In the genomic region with DNA sequence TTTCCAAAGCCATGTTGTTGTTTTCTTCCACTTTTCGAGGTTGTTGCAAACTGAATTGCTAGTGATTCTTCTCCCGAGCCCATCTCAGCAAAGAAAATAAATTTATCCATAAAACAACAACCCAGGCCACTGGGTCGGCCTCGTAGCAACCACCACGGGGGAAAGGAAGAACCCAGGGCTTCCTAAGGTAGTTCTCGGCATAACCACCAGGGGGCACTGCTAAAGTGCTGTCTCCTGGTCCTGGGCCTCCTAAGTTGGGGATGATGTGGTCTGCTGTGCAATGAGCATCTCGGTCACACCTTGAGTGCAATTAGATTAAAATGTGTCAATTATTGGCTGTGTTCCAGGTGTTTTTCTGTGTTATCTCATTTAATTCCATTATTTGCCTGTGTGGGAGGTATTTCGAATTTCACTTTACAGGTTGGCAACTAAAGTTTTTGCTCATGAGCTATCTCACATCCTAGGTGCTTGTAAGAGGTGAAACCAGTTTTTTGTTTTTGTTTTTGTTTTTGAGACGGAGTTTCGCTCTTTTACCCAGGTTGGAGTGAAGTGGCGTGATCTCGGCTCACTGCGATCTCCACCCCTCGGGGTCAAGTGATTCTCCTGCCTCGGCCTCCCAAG, we compare ENCODE assay signal across 8 cellular contexts.
DNase-seq lines count a peak whose midpoint lies in the region; ATAC-seq, FAIRE-seq and TF ChIP-seq lines count a peak whose summit lies in the region.

No MANE protein-coding gene starts in this region.

- no peaks in the 10 kb centered on the region for H4K20me1 ChIP-seq in endothelial cell of umbilical vein (replicated peaks; ENCODE audit: control insufficient read depth, extremely low read depth, insufficient read depth, low read length)

- H3K79me2 ChIP-seq in endothelial cell of umbilical vein (ENCODE audit: control insufficient read depth, insufficient read depth, low read length): no peaks in the 10 kb centered on the region

- CTCF ChIA-PET in activated CD8-positive, alpha-beta T cell treated with anti-CD3 and anti-CD28 coated beads for 36 hours (lab: Charles Lee): interaction anchor here (0.6 to 1.5 kb wide), 16 partner anchors 9 to 291 kb away, joined by 3 to 7 read pairs (median 3); a partner anchor contains a TSS
- CTCF ChIA-PET in endothelial cell of umbilical vein (lab: Charles Lee): interaction anchor here (0.7 to 1.5 kb wide), 12 partner anchors 9 to 1160 kb away, joined by 3 to 10 read pairs (median 4); no protein-coding TSS in a partner anchor

- in situ Hi-C loops in transverse colon (cut with MboI; ENCODE audit: low pct_ligation_motif_present in 1 of 4, low pct_unique_long_range_greater_than_20kb in 1 of 4, low sequenced_read_pairs in 3 of 4): no loop called here

- intact Hi-C loops in activated CD8-positive, alpha-beta T cell treated with anti-CD3 and anti-CD28 coated beads for 36 hours (cut with micrococcal nuclease): no loop called here
- intact Hi-C loops in endothelial cell of umbilical vein (cut with micrococcal nuclease): loop anchor here (2.0 kb wide), 2 partner anchors 319 to 1159 kb away; no protein-coding TSS in a partner anchor
- intact Hi-C loops in transverse colon (cut with DNase I; ENCODE audit: low total_unique reads): no loop called here

- POLR2A ChIA-PET in activated CD8-positive, alpha-beta T cell treated with anti-CD3 and anti-CD28 coated beads for 36 hours (lab: Charles Lee): no interaction called here
- POLR2A ChIA-PET in endothelial cell of umbilical vein (lab: Charles Lee): no interaction called here

- no TSS peak for BruUV-seq in endothelial cell of umbilical vein (replicated peaks; lab: Mats Ljungman, UMichigan)

- no peaks in the 10 kb centered on the region for H3K4me1 Mint-ChIP-seq in activated CD8-positive, alpha-beta T cell treated with anti-CD3 and anti-CD28 coated beads for 36 hours (ENCODE audit: low read depth)
- H3K4me1 Mint-ChIP-seq in natural killer cell treated with Interleukin-12 subunit alpha and Interleukin-12 subunit beta and Interleukin-15 and Interleukin-18, amount 100 ng/mL, for 72 hours (ENCODE audit: low read depth in 2 of 2): peaks cover 0 to 2% of the 10 kb centered on the region in 2 donors

- H3K9me3 ChIP-seq in endothelial cell of umbilical vein (replicated peaks; ENCODE audit: control insufficient read depth, insufficient read depth, low read length): no peaks in the 10 kb centered on the region
- no peaks in the 10 kb centered on the region for H3K9me3 ChIP-seq in transverse colon

- H3K9ac ChIP-seq in endothelial cell of umbilical vein (replicated peaks; ENCODE audit: extremely low read depth, insufficient read depth, low read length): no peak overlapping the region

- H3K4me3 Mint-ChIP-seq in activated CD8-positive, alpha-beta T cell treated with anti-CD3 and anti-CD28 coated beads for 36 hours: no peak overlapping the region
- H3K4me3 Mint-ChIP-seq in natural killer cell treated with Interleukin-12 subunit alpha and Interleukin-12 subunit beta and Interleukin-15 and Interleukin-18, amount 100 ng/mL, for 72 hours: no peak overlapping the region

- TF ChIP-seq POLR2A in endothelial cell of umbilical vein (IDR thresholded peaks at IDR 0.05; ENCODE audit: low read depth, low read length): no peak
- no peak for TF ChIP-seq POLR2A in transverse colon (IDR thresholded peaks at IDR 0.05)

- H3K36me3 ChIP-seq in endothelial cell of umbilical vein (ENCODE audit: control insufficient read depth in 2 of 2, extremely low read depth in 1 of 2, insufficient read depth in 2 of 2, low read length in 2 of 2): no peaks in the 10 kb centered on the region
- no peaks in the 10 kb centered on the region for H3K36me3 ChIP-seq in transverse colon

- no peak overlapping the region for H3K4me2 ChIP-seq in endothelial cell of umbilical vein (ENCODE audit: insufficient read depth, low read length)

- H2AFZ ChIP-seq in endothelial cell of umbilical vein (ENCODE audit: low read depth, low read length): no peak overlapping the region

- H3K4me3 ChIP-seq in endothelial cell of umbilical vein (replicated peaks in 1 of 3; ENCODE audit: insufficient read depth in 1 of 3, low read depth in 1 of 3, low read length in 3 of 3) (no peak overlapping the region), transverse colon (no peak overlapping the region)

- H3K27ac ChIP-seq in endothelial cell of umbilical vein (ENCODE audit: insufficient read depth, low read depth, low read length): no peak overlapping the region
- no peak overlapping the region for H3K27ac ChIP-seq in transverse colon

- H3K36me3 Mint-ChIP-seq in activated CD8-positive, alpha-beta T cell treated with anti-CD3 and anti-CD28 coated beads for 36 hours (ENCODE audit: low read depth): no peaks in the 10 kb centered on the region
- H3K36me3 Mint-ChIP-seq in natural killer cell treated with Interleukin-12 subunit alpha and Interleukin-12 subunit beta and Interleukin-15 and Interleukin-18, amount 100 ng/mL, for 72 hours: no peaks in the 10 kb centered on the region

- no peak overlapping the region for H3K27ac Mint-ChIP-seq in activated CD8-positive, alpha-beta T cell treated with anti-CD3 and anti-CD28 coated beads for 36 hours
- H3K27ac Mint-ChIP-seq in natural killer cell treated with Interleukin-12 subunit alpha and Interleukin-12 subunit beta and Interleukin-15 and Interleukin-18, amount 100 ng/mL, for 72 hours: no peak overlapping the region

- FAIRE-seq in GM18507 (lab: Jason Lieb, UNC): peak; percentile 69
- FAIRE-seq in endothelial cell of umbilical vein (lab: Jason Lieb, UNC): peak; percentile 85

- 57 to 60% methylated on average over 15 of the region's 15 CpGs for WGBS in transverse colon (ENCODE audit: low coverage in 1 of 2), 2 donors

- H3K9me1 ChIP-seq in endothelial cell of umbilical vein (replicated peaks; ENCODE audit: control insufficient read depth, extremely low read depth, insufficient read depth, low read length): no peaks in the 10 kb centered on the region

- ATAC-seq in HG02938 (IDR thresholded peaks at IDR 0.05; ENCODE audit: unreplicated experiment): peak; percentile 83
- ATAC-seq in activated CD8-positive, alpha-beta T cell treated with anti-CD3 and anti-CD28 coated beads for 36 hours: peak; percentile 82
- peak; percentile 69 to 72 for ATAC-seq in natural killer cell treated with Interleukin-12 subunit alpha and Interleukin-12 subunit beta and Interleukin-15 and Interleukin-18, amount 100 ng/mL, for 72 hours

- no peaks in the 10 kb centered on the region for H3K9me3 Mint-ChIP-seq in activated CD8-positive, alpha-beta T cell treated with anti-CD3 and anti-CD28 coated beads for 36 hours
- no peaks in the 10 kb centered on the region for H3K9me3 Mint-ChIP-seq in natural killer cell treated with Interleukin-12 subunit alpha and Interleukin-12 subunit beta and Interleukin-15 and Interleukin-18, amount 100 ng/mL, for 72 hours

- peak; percentile 90 for TF ChIP-seq CTCF in activated CD8-positive, alpha-beta T cell treated with anti-CD3 and anti-CD28 coated beads for 36 hours (IDR thresholded peaks at IDR 0.05)
- TF ChIP-seq CTCF in endothelial cell of umbilical vein (IDR thresholded peaks at IDR 0.05; ENCODE audit: extremely low read depth in 1 of 2, insufficient read depth in 1 of 2, low read depth in 1 of 2, low read length in 2 of 2) (peak; percentile 90 to 94), transverse colon (IDR thresholded peaks at IDR 0.05) (peak; percentile 57 to 83 (median 63))

- dilution Hi-C loops in endothelial cell of umbilical vein (cut with MboI; ENCODE audit: extremely low pct_ligation_motif_present, low sequenced_read_pairs): no loop called here

- DNase-seq in AG08396 (ENCODE audit: low spot score) (peak; percentile 65), GM18507 (ENCODE audit: extremely low spot score, insufficient read length, low read depth) (peak; percentile 51), NCI-H460 (ENCODE audit: extremely low read depth, low read depth) (peak; percentile 29), endothelial cell of umbilical vein (ENCODE audit: low read depth, low spot score) (peak; percentile 37), transverse colon (peak; percentile 49)
- DNase-seq in activated CD8-positive, alpha-beta T cell treated with anti-CD3 and anti-CD28 coated beads for 36 hours: peak; percentile 74
- DNase-seq in natural killer cell treated with Interleukin-12 subunit alpha and Interleukin-12 subunit beta and Interleukin-15 and Interleukin-18, amount 100 ng/mL, for 72 hours (ENCODE audit: low spot score): peak; percentile 66

- H3K27me3 ChIP-seq in endothelial cell of umbilical vein (ENCODE audit: control insufficient read depth in 2 of 2, insufficient read depth in 2 of 2, low read length in 2 of 2): peaks cover 3 to 8% of the 10 kb centered on the region in 2 experiments
- peaks cover 19% of the 10 kb centered on the region for H3K27me3 ChIP-seq in transverse colon

- no peaks in the 10 kb centered on the region for H3K4me1 ChIP-seq in endothelial cell of umbilical vein (ENCODE audit: control insufficient read depth, extremely low read depth, insufficient read depth, low read length)
- no peaks in the 10 kb centered on the region for H3K4me1 ChIP-seq in transverse colon

- TF ChIP-seq EP300 in transverse colon (IDR thresholded peaks at IDR 0.05; ENCODE audit: low read depth): no peak

- peaks cover 6% of the 10 kb centered on the region for H3K27me3 Mint-ChIP-seq in activated CD8-positive, alpha-beta T cell treated with anti-CD3 and anti-CD28 coated beads for 36 hours
- peaks cover 7 to 11% of the 10 kb centered on the region in 2 donors for H3K27me3 Mint-ChIP-seq in natural killer cell treated with Interleukin-12 subunit alpha and Interleukin-12 subunit beta and Interleukin-15 and Interleukin-18, amount 100 ng/mL, for 72 hours

TF ChIP-seq in endothelial cell of umbilical vein, 7 proteins besides CTCF, POLR2A, EP300 and RAD21:
- TF ChIP-seq, protein P1, sequence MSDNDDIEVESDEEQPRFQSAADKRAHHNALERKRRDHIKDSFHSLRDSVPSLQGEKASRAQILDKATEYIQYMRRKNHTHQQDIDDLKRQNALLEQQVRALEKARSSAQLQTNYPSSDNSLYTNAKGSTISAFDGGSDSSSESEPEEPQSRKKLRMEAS (IDR thresholded peaks at IDR 0.05; ENCODE audit: insufficient read depth, insufficient read length): no peak
- no peak for TF ChIP-seq EZH2 (IDR thresholded peaks at IDR 0.05; ENCODE audit: borderline replicate concordance, low read depth, low read length, severe bottlenecking)
- no peak for TF ChIP-seq MYC (IDR thresholded peaks at IDR 0.05; ENCODE audit: low read depth, low read length)
- TF ChIP-seq GATA2 (IDR thresholded peaks at IDR 0.05; ENCODE audit: insufficient read depth, insufficient read length, low read depth, low read length): no peak
- TF ChIP-seq FOS (IDR thresholded peaks at IDR 0.05; ENCODE audit: borderline replicate concordance, insufficient read depth, low read length): no peak
- TF ChIP-seq POLR2AphosphoS5 (IDR thresholded peaks at IDR 0.05; ENCODE audit: insufficient read depth, low read depth, low read length): no peak
- TF ChIP-seq JUN (IDR thresholded peaks at IDR 0.05; ENCODE audit: borderline replicate concordance, insufficient read depth, insufficient read length, low read depth): no peak
